In genomic region chr4:89657931-89658700, GRCh38 we compare ENCODE assay signal across 9 cellular contexts.
DNase-seq lines count a peak whose midpoint lies in the region; ATAC-seq, FAIRE-seq and TF ChIP-seq lines count a peak whose summit lies in the region.
"Had no signal": no experiment of that assay in that cellular context is flagged by ENCODE, and none has a peak within 500 bp of the region (broad histone marks: within the 10 kb centered on the region; RNA-seq: fewer than 3 reads in every experiment).

No MANE protein-coding gene starts in this region.

- no peaks in the 10 kb centered on the region for H3K36me3 Mint-ChIP-seq in nephron (ENCODE audit: low read depth)

- in situ Hi-C loops in astrocyte of the spinal cord (cut with HindIII; ENCODE audit: low sequenced_read_pairs) = no loop called here

- FAIRE-seq in G401.6 (lab: Jason Lieb, UNC) = peak; percentile 96
- FAIRE-seq: TTC549 had no signal

- H3K27ac Mint-ChIP-seq in nephron = no peak overlapping the region

- no peak overlapping the region for H3K4me3 ChIP-seq in astrocyte of the spinal cord (ENCODE audit: low read depth, low read length)

- peak; percentile 42 for ATAC-seq in GM21367 (IDR thresholded peaks at IDR 0.05; ENCODE audit: unreplicated experiment)
- peak; percentile 54 for ATAC-seq in HG03571 (IDR thresholded peaks at IDR 0.05; ENCODE audit: unreplicated experiment)

- H3K4me3 Mint-ChIP-seq in nephron = no peak overlapping the region

- no peaks in the 10 kb centered on the region for H3K27me3 Mint-ChIP-seq in nephron (ENCODE audit: low read depth)

- TF ChIP-seq CTCF in astrocyte of the spinal cord (IDR thresholded peaks at IDR 0.05; ENCODE audit: low read depth, low read length) (peak; percentile 49), nephron (IDR thresholded peaks at IDR 0.05; ENCODE audit: unreplicated experiment in 3 of 3) (peak; percentile 42 to 48 (median 47))

- peak; percentile 57 for DNase-seq in astrocyte of the spinal cord (ENCODE audit: low read depth, low spot score)
- no peak for DNase-seq in NCI-H128 (lab: John Stamatoyannopoulos, UW; ENCODE audit: unreplicated experiment)
- no peak for DNase-seq in T1000 (lab: John Stamatoyannopoulos, UW)
- DNase-seq in NCI-H2029 (lab: John Stamatoyannopoulos, UW) = no peak

- no peaks in the 10 kb centered on the region for H3K4me1 Mint-ChIP-seq in nephron

- H3K9me3 Mint-ChIP-seq in nephron = no peaks in the 10 kb centered on the region
